In the genomic region with DNA sequence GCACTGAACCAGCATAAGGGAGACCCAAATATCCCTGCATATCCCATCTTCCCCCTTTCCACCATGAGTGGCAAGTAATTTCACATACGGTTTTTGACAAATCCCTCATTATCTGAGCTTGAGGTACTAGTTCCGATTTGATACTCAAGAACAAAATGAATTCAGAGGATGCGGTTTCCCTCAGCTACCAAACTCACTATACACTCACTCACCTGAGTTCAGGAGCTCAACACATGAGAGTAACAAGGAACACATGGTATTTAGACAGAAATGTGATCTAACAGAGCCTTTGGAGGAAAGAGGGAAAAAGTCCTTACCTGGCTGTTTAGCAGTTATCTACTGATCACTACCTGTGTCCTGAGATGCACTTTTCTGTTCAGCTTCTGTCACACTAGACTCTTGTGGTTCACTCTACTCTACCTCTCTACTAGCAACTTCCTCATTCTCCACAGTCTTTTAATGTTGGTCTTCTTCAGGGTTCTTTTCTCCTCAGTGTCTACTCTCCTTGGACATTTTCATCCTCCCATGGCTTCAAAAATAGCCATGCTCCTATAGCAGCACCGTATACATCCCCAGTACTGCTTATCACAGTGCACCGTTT, we compare ENCODE assay signal across 14 cellular contexts. TPM values are rescaled to one million over a fixed set of nuclear protein-coding genes. Genes with fewer than 3 reads are reported as not detected.
DNase-seq lines count a peak whose midpoint lies in the region; ATAC-seq and TF ChIP-seq lines count a peak whose summit lies in the region.
"Had no signal": no experiment of that assay in that cellular context is flagged by ENCODE, and none has a peak within 500 bp of the region (broad histone marks: within the 10 kb centered on the region; RNA-seq: fewer than 3 reads in every experiment).

No MANE protein-coding gene starts in this region.

- TF ChIP-seq CTCF in HL-60 (IDR thresholded peaks at IDR 0.05; ENCODE audit: insufficient read depth, low read length), result no peak

- H3K4me3 ChIP-seq in HL-60 (replicated peaks; ENCODE audit: insufficient read depth, low read length), result no peak overlapping the region
- H3K4me3 ChIP-seq: Peyer's patch had no signal

- CTCF ChIA-PET in T-cell (lab: Charles Lee), result interaction anchor here (0.6 to 3.7 kb wide), 12 partner anchors 14 to 246 kb away, joined by 3 to 28 read pairs (median 5); partner anchors contain the start of gene ASXL2 (in 1 of the 2)

- H3K27ac ChIP-seq in HL-60 (replicated peaks), result peak overlapping the region; percentile 71
- H3K27ac ChIP-seq: Peyer's patch had no signal

- H3K27me3 ChIP-seq in HL-60 (ENCODE audit: insufficient read depth, poor library complexity, severe bottlenecking), result no peaks in the 10 kb centered on the region
- H3K27me3 ChIP-seq: Peyer's patch had no signal

- POLR2A ChIA-PET in T-cell (lab: Charles Lee), result interaction anchor here in 1 of 2 donors (0.6 kb wide), 2 partner anchors 8 to 100 kb away, joined by 3 to 4 read pairs; no protein-coding TSS in a partner anchor

- H3K27ac Mint-ChIP-seq in T-cell, result peak overlapping the region; percentile 34 to 74
- H3K27ac Mint-ChIP-seq: mesothelial cell of epicardium had no signal

- H3K4me3 Mint-ChIP-seq in T-cell, result peak overlapping the region in 1 of 3 donors; percentile 20
- H3K4me3 Mint-ChIP-seq: mesothelial cell of epicardium had no signal

- ATAC-seq in T-cell (replicated peaks in 1 of 4), result peak in 2 of 4 experiments; percentile 28 to 49
- ATAC-seq in GM19324 (IDR thresholded peaks at IDR 0.05; ENCODE audit: low FRiP score, unreplicated experiment), result no peak

- DNase-seq in AML-193 (lab: John Stamatoyannopoulos, UW) (peak; percentile 65 to 81), HL-60 (ENCODE audit: low read depth in 1 of 2, low spot score in 1 of 2) (peak in 1 of 2 experiments; percentile 36), T-cell (no peak), iPS-NIHi11 (ENCODE audit: low spot score) (peak; percentile 5), amygdala (lab: John Stamatoyannopoulos, UW) (no peak), NCI-H1694 treated with DMSO at 0.1 percent for 48 hours (lab: John Stamatoyannopoulos, UW) (no peak), HT-29 (ENCODE audit: low spot score) (no peak)
- DNase-seq: activated CD4-positive, CD25-positive, alpha-beta regulatory T cell treated with anti-CD3 and anti-CD28 coated beads, Interleukin-2, amount 50 U/mL, for 72 hours; anterior cingulate cortex; hypothalamus; NCI-H1048; Peyer's patch had no signal

- H3K4me1 Mint-ChIP-seq in T-cell, result peaks cover 46 to 53% (median 51%) of the 10 kb centered on the region in 3 donors

- no peaks in the 10 kb centered on the region for H3K27me3 Mint-ChIP-seq in T-cell

- H3K36me3 Mint-ChIP-seq in T-cell, result peaks cover 10% of the 10 kb centered on the region

- H3K9me3 Mint-ChIP-seq in T-cell, result no peaks in the 10 kb centered on the region
- H3K9me3 Mint-ChIP-seq: mesothelial cell of epicardium had no signal

RNA-seq across cellular contexts. Expression of gene ASXL2, which starts 25.1 kb away (rescaled TPM):
- total RNA-seq in T-cell, result 10 to 100 TPM; 36.3 to 53.2 (median 48.3) TPM
- total RNA-seq in HT-29 (2014; rRNA removed; shearing (Covaris generic)), result 9.3 and 12.1 TPM in 2 replicates

Comparison
In these comparisons a context has a peak if more than half of its experiments do, and no peak if none do; other contexts are left out.
1. DNase-seq: peak in AML-193 (2 of 2) and iPS-NIHi11 (single experiment); none in T-cell (0 of 34), amygdala (0 of 56), NCI-H1694 treated with DMSO at 0.1 percent for 48 hours (single experiment) and HT-29 (single experiment).